ENCODE assay signal across 9 cellular contexts in genomic region chr13:49540552-49540951, GRCh38. TPM values are rescaled to one million over a fixed set of nuclear protein-coding genes. Genes with fewer than 3 reads are reported as not detected.
A peak's percentile ranks its signal among the peaks of the same experiment; 100 is the strongest.
DNase-seq lines count a peak whose midpoint lies in the region; ATAC-seq, FAIRE-seq and TF ChIP-seq lines count a peak whose summit lies in the region.
"Had no signal": no experiment of that assay in that cellular context is flagged by ENCODE, and none has a peak within 500 bp of the region (broad histone marks: within the 10 kb centered on the region; RNA-seq: fewer than 3 reads in every experiment).

No MANE protein-coding gene starts in this region.

- no peak for TF ChIP-seq POLR2A in heart left ventricle (IDR thresholded peaks at IDR 0.05)

- H3K9me3 ChIP-seq in heart left ventricle (no peaks in the 10 kb centered on the region), right atrium auricular region (no peaks in the 10 kb centered on the region), fibroblast of lung (ENCODE audit: control insufficient read depth, insufficient read depth, low read depth, low read length) (no peaks in the 10 kb centered on the region), subcutaneous abdominal adipose tissue (ENCODE audit: control insufficient read depth in 5 of 5, low read length in 5 of 5) (no peaks in the 10 kb centered on the region), small intestine (ENCODE audit: control insufficient read depth, low read depth) (no peaks in the 10 kb centered on the region)

- H3K4me3 ChIP-seq in heart left ventricle (peak overlapping the region in 7 of 12 donors; percentile 13 to 32 (median 20)), right atrium auricular region (no peak overlapping the region), fibroblast of lung (replicated peaks in 1 of 4; ENCODE audit: control extremely low read depth in 1 of 4, insufficient read depth in 1 of 4, low read depth in 3 of 4, low read length in 4 of 4) (no peak overlapping the region), subcutaneous abdominal adipose tissue (ENCODE audit: low read depth in 1 of 5, low read length in 5 of 5) (peak overlapping the region in 4 of 5 donors; percentile 29 to 48 (median 39)), small intestine (ENCODE audit: low read depth in 1 of 2, low read length in 2 of 2) (no peak overlapping the region)
- H3K4me3 ChIP-seq: SK-N-MC had no signal

- TF ChIP-seq CTCF in heart left ventricle (IDR thresholded peaks at IDR 0.05) (no peak), right atrium auricular region (IDR thresholded peaks at IDR 0.05) (no peak), fibroblast of lung (conservative IDR thresholded peaks at IDR 0.05 in 1 of 2, IDR thresholded peaks at IDR 0.05 in 1 of 2; ENCODE audit: low read depth in 1 of 2, low read length in 2 of 2) (no peak)

- H3K27ac ChIP-seq in heart left ventricle, result peak overlapping the region in 10 of 12 donors; percentile 1 to 65 (median 20)
- no peak overlapping the region for H3K27ac ChIP-seq in right atrium auricular region
- no peak overlapping the region for H3K27ac ChIP-seq in fibroblast of lung (ENCODE audit: insufficient read depth, low read length)
- peak overlapping the region; percentile 1 for H3K27ac ChIP-seq in subcutaneous abdominal adipose tissue (ENCODE audit: low read depth, low read length)
- peak overlapping the region in 1 of 2 donors; percentile 58 for H3K27ac ChIP-seq in small intestine (ENCODE audit: low read depth in 1 of 2, low read length in 1 of 2)
- H3K27ac ChIP-seq: SK-N-MC had no signal

- no peak overlapping the region for H3K9ac ChIP-seq in fibroblast of lung (ENCODE audit: insufficient read depth, low read length)
- H3K9ac ChIP-seq in subcutaneous abdominal adipose tissue (ENCODE audit: low read length in 5 of 5), result peak overlapping the region in 1 of 5 donors; percentile 16

- H3K36me3 ChIP-seq in heart left ventricle (peaks cover 0 to 74% (median 48%) of the 10 kb centered on the region in 9 donors), right atrium auricular region (peaks cover 32% of the 10 kb centered on the region), fibroblast of lung (ENCODE audit: control insufficient read depth, insufficient read depth, low read length) (peaks cover 7% of the 10 kb centered on the region), subcutaneous abdominal adipose tissue (ENCODE audit: control insufficient read depth in 5 of 5, insufficient read depth in 5 of 5, low read length in 5 of 5) (peaks cover 9 to 40% (median 22%) of the 10 kb centered on the region in 5 donors), small intestine (ENCODE audit: control insufficient read depth in 2 of 2, insufficient read depth in 2 of 2, low read length in 2 of 2) (peaks cover 3 to 8% of the 10 kb centered on the region in 2 donors)

- no peaks in the 10 kb centered on the region for H3K79me2 ChIP-seq in fibroblast of lung (ENCODE audit: control insufficient read depth, insufficient read depth, low read length)

- no peaks in the 10 kb centered on the region for H3K27me3 ChIP-seq in heart left ventricle
- no peaks in the 10 kb centered on the region for H3K27me3 ChIP-seq in right atrium auricular region
- no peaks in the 10 kb centered on the region for H3K27me3 ChIP-seq in fibroblast of lung (ENCODE audit: control insufficient read depth, insufficient read depth, low read length)
- no peaks in the 10 kb centered on the region for H3K27me3 ChIP-seq in subcutaneous abdominal adipose tissue (ENCODE audit: control insufficient read depth in 5 of 5, insufficient read depth in 4 of 5, low read length in 5 of 5)
- H3K27me3 ChIP-seq in small intestine (ENCODE audit: control insufficient read depth in 2 of 2, insufficient read depth in 2 of 2, low read length in 2 of 2), result no peaks in the 10 kb centered on the region

- intact Hi-C loops in heart left ventricle (cut with DNase I), result loop anchor here in 1 of 10 donors (10.0 kb wide), 1 partner anchor 46 kb away; the partner anchor contains the start of gene PHF11
- intact Hi-C loops in sciatic nerve (cut with DNase I), result no loop called here

- no peak overlapping the region for H3K4me2 ChIP-seq in fibroblast of lung (ENCODE audit: extremely low read depth, insufficient read depth, low read length)

- DNase-seq in heart left ventricle (no peak), right atrium auricular region (ENCODE audit: low spot score) (no peak), SK-MEL-5 (ENCODE audit: low read depth, low spot score) (peak; percentile 67), fibroblast of lung (ENCODE audit: low read depth in 2 of 2) (peak; percentile 9 to 82), small intestine (no peak), sciatic nerve (ENCODE audit: low spot score) (no peak)

- FAIRE-seq in small intestine (lab: Jason Lieb, UNC), result no peak

- 55 to 62% (median 58%) methylated on average over 7 of the region's 7 CpGs for WGBS in heart left ventricle, 4 donors
- WGBS in small intestine, 3 donors, result 61 to 74% (median 73%) methylated on average over 7 of the region's 7 CpGs

- H4K20me1 ChIP-seq in fibroblast of lung (ENCODE audit: control insufficient read depth, extremely low read depth, insufficient read depth, low read length), result no peaks in the 10 kb centered on the region

- H2AFZ ChIP-seq in fibroblast of lung (ENCODE audit: low read length), result no peak overlapping the region

- H3K4me1 ChIP-seq in heart left ventricle (peaks cover 0 to 31% (median 0%) of the 10 kb centered on the region in 12 donors), right atrium auricular region (no peaks in the 10 kb centered on the region), fibroblast of lung (ENCODE audit: control insufficient read depth, extremely low read depth, insufficient read depth, low read length) (no peaks in the 10 kb centered on the region), subcutaneous abdominal adipose tissue (ENCODE audit: control insufficient read depth in 5 of 5, insufficient read depth in 5 of 5, low read length in 5 of 5) (peaks cover 0 to 15% (median 0%) of the 10 kb centered on the region in 5 donors), small intestine (ENCODE audit: control insufficient read depth in 2 of 2, insufficient read depth in 1 of 2, low read depth in 1 of 2, low read length in 1 of 2) (no peaks in the 10 kb centered on the region)

- ATAC-seq in heart left ventricle (peak in 1 of 4 donors; percentile 74), sciatic nerve (no peak), GM18502 (IDR thresholded peaks at IDR 0.05; ENCODE audit: poor library complexity, unreplicated experiment) (no peak)

- in situ Hi-C loops in SK-MEL-5 (cut with HindIII; ENCODE audit: low pct_unique_long_range_greater_than_20kb, low sequenced_read_pairs), result no loop called here

RNA-seq across cellular contexts. Expression of gene PHF11, which starts 44.8 kb away (rescaled TPM):
- total RNA-seq in heart left ventricle (10 to 100 TPM; 13.7 to 48.5 (median 16.5) TPM), right atrium auricular region (10 to 100 TPM; 14.8 to 22.3 TPM), fibroblast of lung (18.5 and 26.8 TPM in 2 replicates), sciatic nerve (55.2 TPM)
- polyA plus RNA-seq in heart left ventricle (10 to 100 TPM; 17.4 to 28.0 TPM), fibroblast of lung (32.8 and 46.8 TPM in 2 replicates), small intestine (10 to 100 TPM; 32.0 to 94.4 (median 56.7) TPM)
- 8.8 and 9.9 TPM in 2 replicates for total RNA-seq in SK-MEL-5 (2014; rRNA removed; shearing (Covaris generic))
- 11.7 and 16.1 TPM in 2 replicates for polyA plus RNA-seq in SK-MEL-5 (2015; cell fraction: cytosol; rRNA removed)
- 54.8 and 71.3 TPM in 2 replicates for polyA plus RNA-seq in SK-MEL-5 (2015; cell fraction: nucleus; rRNA removed)
- polyA plus RNA-seq in fibroblast of lung (2012), result 33.5 and 43.9 TPM in 2 replicates
- polyA minus RNA-seq in fibroblast of lung (ENCODE audit: low replicate concordance), result 1.5 TPM in 1 of 2 replicates, not detected in the other

RNA-seq across cellular contexts. Expression of gene RCBTB1, which starts 44.8 kb away (rescaled TPM):
- 10 to 100 TPM; 10.9 to 25.8 (median 17.2) TPM for total RNA-seq in heart left ventricle
- 10 to 100 TPM in 1 of 2 donors, 1 to 10 TPM in 1; 8.5 to 10.6 TPM for polyA plus RNA-seq in heart left ventricle
- 10 to 100 TPM in 1 of 2 donors, 1 to 10 TPM in 1; 8.9 to 19.6 TPM for total RNA-seq in right atrium auricular region
- total RNA-seq in SK-MEL-5 (2014; rRNA removed; shearing (Covaris generic)), result 17.6 and 18.0 TPM in 2 replicates
- 21.7 and 29.3 TPM in 2 replicates for polyA plus RNA-seq in SK-MEL-5 (2015; cell fraction: cytosol; rRNA removed)
- 116 and 132 TPM in 2 replicates for polyA plus RNA-seq in SK-MEL-5 (2015; cell fraction: nucleus; rRNA removed)
- 29.8 and 42.6 TPM in 2 replicates for total RNA-seq in fibroblast of lung
- 22.7 and 22.8 TPM in 2 replicates for polyA plus RNA-seq in fibroblast of lung
- 14.8 and 15.2 TPM in 2 replicates for polyA plus RNA-seq in fibroblast of lung (2012)
- polyA minus RNA-seq in fibroblast of lung (ENCODE audit: low replicate concordance), result 7.9 and 9.8 TPM in 2 replicates
- polyA plus RNA-seq in small intestine, result 1 to 10 TPM; 5.4 to 6.3 (median 6.2) TPM
- total RNA-seq in sciatic nerve, result 18.9 TPM

Comparison
In these comparisons a context has a peak if more than half of its experiments do, and no peak if none do; other contexts are left out.
1. H3K27ac ChIP-seq: peak in heart left ventricle (10 of 12) and subcutaneous abdominal adipose tissue (single experiment); none in right atrium auricular region (0 of 2) and fibroblast of lung (single experiment).
2. H3K4me3 ChIP-seq: peak in heart left ventricle (7 of 12) and subcutaneous abdominal adipose tissue (4 of 5); none in right atrium auricular region (0 of 2), fibroblast of lung (0 of 4) and small intestine (0 of 2).
3. DNase-seq: peak in SK-MEL-5 (single experiment) and fibroblast of lung (2 of 2); none in heart left ventricle (0 of 5), right atrium auricular region (single experiment), small intestine (single experiment) and sciatic nerve (single experiment).